In the genomic region with DNA sequence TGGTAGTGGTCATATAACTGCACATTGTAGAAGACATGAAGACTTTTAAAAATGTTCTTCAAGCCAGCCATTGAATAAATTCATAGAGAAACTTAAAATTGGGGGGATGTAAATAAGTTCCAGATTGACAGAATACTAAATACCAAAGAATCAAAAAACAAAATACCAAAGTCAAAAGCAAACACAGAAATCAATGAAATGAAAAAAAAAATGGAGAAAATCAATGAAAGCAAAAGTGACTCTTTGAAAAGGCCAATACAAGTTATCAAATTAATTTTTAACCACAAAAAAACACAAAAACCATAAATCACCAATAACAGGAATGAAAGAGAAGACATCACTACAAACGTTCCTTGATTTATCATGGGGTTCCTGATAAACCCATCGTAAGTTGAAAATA, we compare ENCODE assay signal across 24 cellular contexts. TPM values are rescaled to one million over a fixed set of nuclear protein-coding genes. Genes with fewer than 3 reads are reported as not detected.
A peak's percentile ranks its signal among the peaks of the same experiment; 100 is the strongest.
DNase-seq lines count a peak whose midpoint lies in the region; ATAC-seq, FAIRE-seq and TF ChIP-seq lines count a peak whose summit lies in the region.
"Had no signal": no experiment of that assay in that cellular context is flagged by ENCODE, and none has a peak within 500 bp of the region (broad histone marks: within the 10 kb centered on the region; RNA-seq: fewer than 3 reads in every experiment).

No MANE protein-coding gene starts in this region.

- H3K4me3 ChIP-seq in HepG2 (replicated peaks in 1 of 3; ENCODE audit: insufficient read depth in 1 of 3, low read depth in 2 of 3, low read length in 3 of 3) (no peak overlapping the region), right lobe of liver (no peak overlapping the region), HEK293 (ENCODE audit: low read depth, low read length) (no peak overlapping the region)
- H3K4me3 ChIP-seq in effector memory CD4-positive, alpha-beta T cell (ENCODE audit: insufficient read depth, low read depth, low read length, poor library complexity, severe bottlenecking) = no peak overlapping the region
- H3K4me3 ChIP-seq: A549; BLaER1 treated with 17β-estradiol and CSF1 and Interleukin-3, amounts not matched to agents 10 nM and 100 nM; GM12878 had no signal

- TF ChIP-seq POLR2A in HepG2 (IDR thresholded peaks at IDR 0.05; ENCODE audit: insufficient read depth in 1 of 2, low read depth in 2 of 2, low read length in 2 of 2) (no peak), right lobe of liver (IDR thresholded peaks at IDR 0.05) (no peak)

- no peak overlapping the region for H3K9ac ChIP-seq in HepG2 (ENCODE audit: insufficient read depth, low read depth, low read length)
- H3K9ac ChIP-seq: BLaER1 treated with 17β-estradiol and CSF1 and Interleukin-3, amounts not matched to agents 10 nM and 100 nM had no signal

- no peak overlapping the region for H3K4me2 ChIP-seq in HepG2 (ENCODE audit: low read depth, low read length)
- H3K4me2 ChIP-seq: A549; BLaER1 treated with 17β-estradiol and CSF1 and Interleukin-3, amounts not matched to agents 10 nM and 100 nM had no signal

- WGBS in HepG2 (ENCODE audit: low lambda C conversion rate) = 78% methylated on average over 2 of the region's 2 CpGs
- 37% methylated on average over 2 of the region's 2 CpGs for WGBS in right lobe of liver (ENCODE audit: insufficient coverage, low coverage, low lambda C conversion rate, missing lambda C conversion rate)

- intact Hi-C loops in HepG2 (cut with micrococcal nuclease; ENCODE audit: unreplicated experiment) (no loop called here), right lobe of liver (cut with DNase I) (no loop called here)

- H3K27me3 ChIP-seq in HepG2 (ENCODE audit: control insufficient read depth in 1 of 2, insufficient read depth in 2 of 2, low read length in 2 of 2) (no peaks in the 10 kb centered on the region), right lobe of liver (no peaks in the 10 kb centered on the region)
- no peaks in the 10 kb centered on the region for H3K27me3 ChIP-seq in effector memory CD4-positive, alpha-beta T cell (replicated peaks; ENCODE audit: control insufficient read depth, insufficient read depth, low read length, poor library complexity, severe bottlenecking)
- H3K27me3 ChIP-seq: BLaER1 treated with 17β-estradiol and CSF1 and Interleukin-3, amounts not matched to agents 10 nM and 100 nM had no signal

- in situ Hi-C loops in HepG2 (cut with HindIII; ENCODE audit: extremely low pct_ligation_motif_present, low pct_unique_long_range_greater_than_20kb) = no loop called here

- no peak overlapping the region for H3K27ac ChIP-seq in HepG2 (ENCODE audit: extremely low read length, insufficient read depth, low read length)
- H3K27ac ChIP-seq in right lobe of liver = no peak overlapping the region
- no peak overlapping the region for H3K27ac ChIP-seq in HEK293 (ENCODE audit: extremely low read depth, low read depth, low read length)
- no peak overlapping the region for H3K27ac ChIP-seq in effector memory CD4-positive, alpha-beta T cell (ENCODE audit: insufficient read depth, low read length, poor library complexity, severe bottlenecking)
- H3K27ac ChIP-seq: 22Rv1; A549; BLaER1 treated with 17β-estradiol and CSF1 and Interleukin-3, amounts not matched to agents 10 nM and 100 nM; C4-2B had no signal

- no peak for TF ChIP-seq RAD21 in HepG2 (CRISPR knock-in tag; IDR thresholded peaks at IDR 0.05)

- ATAC-seq in HepG2 (no peak), right lobe of liver (no peak), GM21367 (IDR thresholded peaks at IDR 0.05; ENCODE audit: unreplicated experiment) (no peak)
- ATAC-seq: A549; CD8-positive, alpha-beta T cell; GM12878 had no signal

- peaks cover 0 to 6% of the 10 kb centered on the region in 2 experiments; a peak in 1 of 5 replicates for H3K36me3 ChIP-seq in HepG2 (replicated peaks in 1 of 2; ENCODE audit: control insufficient read depth in 1 of 2, insufficient read depth in 2 of 2, low read length in 2 of 2)
- H3K36me3 ChIP-seq in right lobe of liver = peaks cover 0 to 5% (median under 1%) of the 10 kb centered on the region in 4 donors
- H3K36me3 ChIP-seq in HEK293 (ENCODE audit: control insufficient read depth in 2 of 2, insufficient read depth in 1 of 2, low read length in 2 of 2) = peaks cover 12 to 22% of the 10 kb centered on the region in 2 experiments
- H3K36me3 ChIP-seq in effector memory CD4-positive, alpha-beta T cell (ENCODE audit: control insufficient read depth, insufficient read depth, low read length) = peaks cover 7% of the 10 kb centered on the region

- no TSS peak for BruUV-seq in HepG2 (replicated peaks; lab: Mats Ljungman, UMichigan)

- POLR2A ChIA-PET in HepG2 (lab: Yijun Ruan, JAX) = no interaction called here
- POLR2A ChIA-PET in HEK293 (lab: Yijun Ruan, JAX) = no interaction called here

- no peaks in the 10 kb centered on the region for H4K20me1 ChIP-seq in HepG2 (ENCODE audit: insufficient read depth, low read length)
- H4K20me1 ChIP-seq: BLaER1 treated with 17β-estradiol and CSF1 and Interleukin-3, amounts not matched to agents 10 nM and 100 nM had no signal

- H3K4me1 ChIP-seq in HepG2 (ENCODE audit: insufficient read depth, low read length) (peaks cover 8% of the 10 kb centered on the region; the same call in 1 of the 2 replicates), right lobe of liver (peaks cover 0 to 22% (median 6%) of the 10 kb centered on the region in 4 donors), HEK293 (ENCODE audit: control insufficient read depth, insufficient read depth, low read length) (no peaks in the 10 kb centered on the region)
- no peaks in the 10 kb centered on the region for H3K4me1 ChIP-seq in effector memory CD4-positive, alpha-beta T cell (ENCODE audit: control insufficient read depth, insufficient read depth, low read length, poor library complexity, severe bottlenecking)
- H3K4me1 ChIP-seq: A549; BLaER1 treated with 17β-estradiol and CSF1 and Interleukin-3, amounts not matched to agents 10 nM and 100 nM; Caco-2 had no signal

- H3K79me2 ChIP-seq in HepG2 (ENCODE audit: insufficient read depth, low read length) = peaks cover 3% of the 10 kb centered on the region

- CTCF ChIA-PET in HepG2 (lab: Yijun Ruan, JAX; ENCODE audit: low intra/inter-chr PET ratio, low total read pairs) (no interaction called here), HEK293 (lab: Yijun Ruan, JAX) (no interaction called here)

- no peak overlapping the region for H2AFZ ChIP-seq in HepG2 (ENCODE audit: low read length)

- DNase-seq in HepG2 (ENCODE audit: low spot score) (no peak), right lobe of liver (no peak), SK-N-DZ (ENCODE audit: low spot score) (no peak)
- no peak for DNase-seq in effector memory CD4-positive, alpha-beta T cell
- DNase-seq: AML-193; Caco-2; Calu3; CD4-positive, alpha-beta T cell; CD8-positive, alpha-beta T cell; DMS 273 treated with DMSO at 0.1 percent for 48 hours; DMS153; DMS53; DMS79; DND-41; EL; GDM1 had no signal

- TF ChIP-seq EP300 in HepG2 (IDR thresholded peaks at IDR 0.05; ENCODE audit: low read depth in 2 of 2, low read length in 2 of 2) (no peak), HepG2 (CRISPR knock-in tag; IDR thresholded peaks at IDR 0.05; ENCODE audit: borderline replicate concordance) (no peak)

- FAIRE-seq in HepG2 (lab: Jason Lieb, UNC) = no peak
- peak; percentile 75 for FAIRE-seq in islet of Langerhans (lab: Jason Lieb, UNC)
- FAIRE-seq: A549, GM12878 had no signal

- no peak for TF ChIP-seq CTCF in HepG2 (CRISPR knock-in tag; IDR thresholded peaks at IDR 0.05)
- no peak for TF ChIP-seq CTCF in right lobe of liver (IDR thresholded peaks at IDR 0.05)
- no peak for TF ChIP-seq CTCF in HEK293 (tag by site-specific recombination; IDR thresholded peaks at IDR 0.05)

- H3K9me3 ChIP-seq in HepG2 (ENCODE audit: low read length) = no peaks in the 10 kb centered on the region
- no peaks in the 10 kb centered on the region for H3K9me3 ChIP-seq in right lobe of liver
- H3K9me3 ChIP-seq in HEK293 (ENCODE audit: control insufficient read depth, insufficient read depth, low read depth, low read length) = no peaks in the 10 kb centered on the region
- no peaks in the 10 kb centered on the region for H3K9me3 ChIP-seq in effector memory CD4-positive, alpha-beta T cell (ENCODE audit: control insufficient read depth, low read length)

TF ChIP-seq in HepG2, 621 proteins besides CTCF, POLR2A, EP300 and RAD21 (continues in another document):
- TF ChIP-seq ZNF530 (CRISPR knock-in tag; IDR thresholded peaks at IDR 0.05; ENCODE audit: low read depth) = no peak

TF ChIP-seq in HEK293, 187 proteins besides CTCF, POLR2A, EP300 and RAD21:
- TF ChIP-seq PRDM1 (tag by site-specific recombination; IDR thresholded peaks at IDR 0.05) = peak; percentile 42; the same call in 1 of the 2 replicates
- no peak for TF ChIP-seq ZNF23 (tag by site-specific recombination; IDR thresholded peaks at IDR 0.05; ENCODE audit: borderline replicate concordance)

RNA-seq across cellular contexts. Expression of gene LPGAT1, which starts 25.6 kb away (rescaled TPM):
- total RNA-seq in HepG2 (2016; rRNA removed; fragmentation: Illumina TruSeq; extraction: Trizol) = 48.3 and 51.0 TPM in 2 replicates
- 19.6 and 21.6 TPM in 2 replicates for total RNA-seq in HepG2 (2016; cell fraction: cytosol; rRNA removed; fragmentation: Illumina TruSeq; extraction: Trizol; ENCODE audit: low read depth)
- 47.1 and 49.5 TPM in 2 replicates for total RNA-seq in HepG2 (2016; cell fraction: insoluble cytoplasmic fraction; rRNA removed; fragmentation: Illumina TruSeq; extraction: Trizol)
- 45.9 and 50.5 TPM in 2 replicates for total RNA-seq in HepG2 (2016; cell fraction: membrane; rRNA removed; fragmentation: Illumina TruSeq; extraction: Trizol)
- total RNA-seq in HepG2 (2016; cell fraction: nucleus; rRNA removed; fragmentation: Illumina TruSeq; extraction: Trizol) = 43.8 and 48.5 TPM in 2 replicates
- 11.7 and 12.1 TPM in 2 replicates for polyA plus RNA-seq in HepG2 (2011; rRNA removed)
- polyA plus RNA-seq in HepG2 (2011; cell fraction: cytosol; rRNA removed) = 7.8 and 9.8 TPM in 2 replicates
- 6.5 and 10.8 TPM in 2 replicates for polyA plus RNA-seq in HepG2 (2011; cell fraction: nucleus; rRNA removed)
- polyA plus RNA-seq in HepG2 (2012) = 12.6 and 14.0 TPM in 2 replicates
- 5.8 and 6.0 TPM in 2 replicates for polyA plus RNA-seq in HepG2 (2016; cell fraction: cytosol; fragmentation: Illumina TruSeq; extraction: Trizol; ENCODE audit: low read depth)
- 29.0 and 32.3 TPM in 2 replicates for polyA plus RNA-seq in HepG2 (2016; cell fraction: insoluble cytoplasmic fraction; fragmentation: Illumina TruSeq; extraction: Trizol; ENCODE audit: low read depth)
- 17.2 and 17.5 TPM in 2 replicates for polyA plus RNA-seq in HepG2 (2016; cell fraction: membrane; fragmentation: Illumina TruSeq; extraction: Trizol; ENCODE audit: low read depth)
- polyA plus RNA-seq in HepG2 (2016; cell fraction: nucleus; fragmentation: Illumina TruSeq; extraction: Trizol; ENCODE audit: insufficient read depth, low read depth) = 35.8 and 40.8 TPM in 2 replicates
- 12.2 and 16.2 TPM in 2 replicates for polyA minus RNA-seq in HepG2 (2011; rRNA and poly(A)+ RNA removed; ENCODE audit: low replicate concordance)
- 31.7 and 37.7 TPM in 2 replicates for polyA minus RNA-seq in HepG2 (2011; cell fraction: cytosol; rRNA and poly(A)+ RNA removed)
- polyA minus RNA-seq in HepG2 (2011; cell fraction: nucleus; rRNA and poly(A)+ RNA removed) = 32.2 and 34.1 TPM in 2 replicates
- 100 to 1,000 TPM in 1 of 6 experiments, 10 to 100 TPM in 5; 32.0 to 141 (median 55.7) TPM for total RNA-seq in right lobe of liver
- polyA plus RNA-seq in SK-N-DZ (2014; cell fraction: cytosol; rRNA removed) = 35.7 and 37.5 TPM in 2 replicates
- 12.5 and 12.8 TPM in 2 replicates for polyA plus RNA-seq in SK-N-DZ (2014; cell fraction: nucleus; rRNA removed)

Comparison
In these comparisons a context has a peak if more than half of its experiments do, and no peak if none do; other contexts are left out.
1. Of the 63 proteins assayed by ChIP-seq in both HepG2 and HEK293: peak only in HepG2: ZNF362; only in HEK293: none; in both: none; in neither: 62.